Comparison of ENCODE assay signal across 1 cellular context in the genomic region with DNA sequence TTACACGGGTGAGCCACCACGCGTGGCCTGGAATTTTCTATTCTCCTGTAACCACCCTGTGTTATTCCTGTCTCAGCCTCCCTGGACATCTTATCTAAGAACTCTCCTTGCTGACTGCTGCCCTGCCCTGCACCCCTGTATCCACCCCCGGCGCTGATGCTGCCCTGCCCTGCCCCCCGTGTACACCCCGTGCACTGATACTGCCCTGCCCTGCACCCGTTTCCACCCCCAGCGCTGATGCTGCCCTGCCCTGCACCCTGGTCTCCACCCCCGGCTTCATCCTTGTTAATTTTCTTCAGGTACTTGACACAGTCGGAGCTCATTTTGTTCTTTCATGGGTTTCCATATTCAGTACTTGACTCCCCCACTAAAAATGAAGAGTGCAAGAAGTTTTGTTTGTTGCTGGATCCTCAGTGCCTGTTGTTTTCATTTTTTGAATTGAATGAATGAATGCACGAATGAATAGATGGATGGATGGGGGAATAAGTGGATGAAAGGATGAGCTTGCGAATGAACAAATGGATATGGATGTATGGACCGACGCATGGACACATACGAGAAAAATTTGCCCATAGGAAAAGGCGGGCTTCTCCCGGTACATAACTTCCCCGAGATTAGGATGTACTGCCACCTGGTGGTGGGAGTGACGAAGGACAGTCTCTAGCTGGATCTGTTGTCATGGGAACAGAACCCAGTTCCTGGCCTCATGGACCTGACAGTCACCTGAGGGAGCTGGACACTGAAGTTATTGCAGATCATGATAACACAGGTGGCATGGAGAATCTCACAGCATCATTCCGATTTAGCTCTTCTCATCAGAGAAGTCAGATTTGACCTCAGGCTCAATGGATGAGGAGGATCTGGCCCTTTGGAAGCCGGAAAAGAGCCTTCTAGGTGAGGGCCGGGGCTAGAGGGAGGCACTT.
TF ChIP-seq lines count a peak whose summit lies in the region.

No MANE protein-coding gene starts in this region.

TF ChIP-seq in H1, 55 proteins besides CTCF, POLR2A, EP300 and RAD21:
- TF ChIP-seq, protein P1, sequence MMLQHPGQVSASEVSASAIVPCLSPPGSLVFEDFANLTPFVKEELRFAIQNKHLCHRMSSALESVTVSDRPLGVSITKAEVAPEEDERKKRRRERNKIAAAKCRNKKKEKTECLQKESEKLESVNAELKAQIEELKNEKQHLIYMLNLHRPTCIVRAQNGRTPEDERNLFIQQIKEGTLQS (IDR thresholded peaks at IDR 0.05; ENCODE audit: insufficient read depth, low read depth, low read length) = no peak
- no peak for TF ChIP-seq POLR2AphosphoS5 (IDR thresholded peaks at IDR 0.05; ENCODE audit: low read depth, low read length)
- no peak for TF ChIP-seq BRCA1 (IDR thresholded peaks at IDR 0.05; ENCODE audit: low read depth, low read length)
- TF ChIP-seq, protein P2, sequence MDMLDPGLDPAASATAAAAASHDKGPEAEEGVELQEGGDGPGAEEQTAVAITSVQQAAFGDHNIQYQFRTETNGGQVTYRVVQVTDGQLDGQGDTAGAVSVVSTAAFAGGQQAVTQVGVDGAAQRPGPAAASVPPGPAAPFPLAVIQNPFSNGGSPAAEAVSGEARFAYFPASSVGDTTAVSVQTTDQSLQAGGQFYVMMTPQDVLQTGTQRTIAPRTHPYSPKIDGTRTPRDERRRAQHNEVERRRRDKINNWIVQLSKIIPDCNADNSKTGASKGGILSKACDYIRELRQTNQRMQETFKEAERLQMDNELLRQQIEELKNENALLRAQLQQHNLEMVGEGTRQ (IDR thresholded peaks at IDR 0.05; ENCODE audit: low read length) = no peak
- peak; percentile 70 for TF ChIP-seq CREB1 (IDR thresholded peaks at IDR 0.05)
- no peak for TF ChIP-seq TBP (IDR thresholded peaks at IDR 0.05; ENCODE audit: low read depth, low read length)
- TF ChIP-seq, protein P3, sequence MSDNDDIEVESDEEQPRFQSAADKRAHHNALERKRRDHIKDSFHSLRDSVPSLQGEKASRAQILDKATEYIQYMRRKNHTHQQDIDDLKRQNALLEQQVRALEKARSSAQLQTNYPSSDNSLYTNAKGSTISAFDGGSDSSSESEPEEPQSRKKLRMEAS (IDR thresholded peaks at IDR 0.05) = 0 out of 2 replicates have a peak, but pooled peaks have one; percentile 16
- no peak for TF ChIP-seq ASH2L (IDR thresholded peaks at IDR 0.05; ENCODE audit: low read length)
- TF ChIP-seq JUN (IDR thresholded peaks at IDR 0.05; ENCODE audit: low read depth, low read length) = no peak
- no peak for TF ChIP-seq SIX5 (IDR thresholded peaks at IDR 0.05; ENCODE audit: low read depth, low read length)
- TF ChIP-seq HDAC2 (IDR thresholded peaks at IDR 0.05; ENCODE audit: borderline replicate concordance in 1 of 2, low read depth in 2 of 2, low read length in 2 of 2) = no peak
- no peak for TF ChIP-seq SIRT6 (IDR thresholded peaks at IDR 0.05; ENCODE audit: low read length)
- TF ChIP-seq, protein P4, sequence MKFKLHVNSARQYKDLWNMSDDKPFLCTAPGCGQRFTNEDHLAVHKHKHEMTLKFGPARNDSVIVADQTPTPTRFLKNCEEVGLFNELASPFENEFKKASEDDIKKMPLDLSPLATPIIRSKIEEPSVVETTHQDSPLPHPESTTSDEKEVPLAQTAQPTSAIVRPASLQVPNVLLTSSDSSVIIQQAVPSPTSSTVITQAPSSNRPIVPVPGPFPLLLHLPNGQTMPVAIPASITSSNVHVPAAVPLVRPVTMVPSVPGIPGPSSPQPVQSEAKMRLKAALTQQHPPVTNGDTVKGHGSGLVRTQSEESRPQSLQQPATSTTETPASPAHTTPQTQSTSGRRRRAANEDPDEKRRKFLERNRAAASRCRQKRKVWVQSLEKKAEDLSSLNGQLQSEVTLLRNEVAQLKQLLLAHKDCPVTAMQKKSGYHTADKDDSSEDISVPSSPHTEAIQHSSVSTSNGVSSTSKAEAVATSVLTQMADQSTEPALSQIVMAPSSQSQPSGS (IDR thresholded peaks at IDR 0.05; ENCODE audit: low read length) = no peak
- TF ChIP-seq FOSL1 (IDR thresholded peaks at IDR 0.05; ENCODE audit: insufficient read depth, low read depth, low read length) = no peak
- TF ChIP-seq, protein P5, sequence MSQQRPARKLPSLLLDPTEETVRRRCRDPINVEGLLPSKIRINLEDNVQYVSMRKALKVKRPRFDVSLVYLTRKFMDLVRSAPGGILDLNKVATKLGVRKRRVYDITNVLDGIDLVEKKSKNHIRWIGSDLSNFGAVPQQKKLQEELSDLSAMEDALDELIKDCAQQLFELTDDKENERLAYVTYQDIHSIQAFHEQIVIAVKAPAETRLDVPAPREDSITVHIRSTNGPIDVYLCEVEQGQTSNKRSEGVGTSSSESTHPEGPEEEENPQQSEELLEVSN (IDR thresholded peaks at IDR 0.05) = peak; percentile 72
- TF ChIP-seq SIN3A (conservative IDR thresholded peaks at IDR 0.05 in 1 of 2, IDR thresholded peaks at IDR 0.05 in 1 of 2; ENCODE audit: low read depth in 1 of 2, low read length in 2 of 2) = no peak
- no peak for TF ChIP-seq MAFK (IDR thresholded peaks at IDR 0.05; ENCODE audit: low read depth, low read length)
- 0 out of 2 replicates have a peak, but pooled peaks have one; percentile 5 for TF ChIP-seq YY1 (IDR thresholded peaks at IDR 0.05; ENCODE audit: low read depth, low read length)
